Comparison of ENCODE assay signal across 1 cellular context in genomic region chr13:96229356-96229755, GRCh38.
A peak's percentile ranks its signal among the peaks of the same experiment; 100 is the strongest.
TF ChIP-seq lines count a peak whose summit lies in the region.

No MANE protein-coding gene starts in this region.

TF ChIP-seq in GM23338, 12 proteins besides CTCF, POLR2A, EP300 and RAD21 (continued from another document):
- TF ChIP-seq, protein P1, sequence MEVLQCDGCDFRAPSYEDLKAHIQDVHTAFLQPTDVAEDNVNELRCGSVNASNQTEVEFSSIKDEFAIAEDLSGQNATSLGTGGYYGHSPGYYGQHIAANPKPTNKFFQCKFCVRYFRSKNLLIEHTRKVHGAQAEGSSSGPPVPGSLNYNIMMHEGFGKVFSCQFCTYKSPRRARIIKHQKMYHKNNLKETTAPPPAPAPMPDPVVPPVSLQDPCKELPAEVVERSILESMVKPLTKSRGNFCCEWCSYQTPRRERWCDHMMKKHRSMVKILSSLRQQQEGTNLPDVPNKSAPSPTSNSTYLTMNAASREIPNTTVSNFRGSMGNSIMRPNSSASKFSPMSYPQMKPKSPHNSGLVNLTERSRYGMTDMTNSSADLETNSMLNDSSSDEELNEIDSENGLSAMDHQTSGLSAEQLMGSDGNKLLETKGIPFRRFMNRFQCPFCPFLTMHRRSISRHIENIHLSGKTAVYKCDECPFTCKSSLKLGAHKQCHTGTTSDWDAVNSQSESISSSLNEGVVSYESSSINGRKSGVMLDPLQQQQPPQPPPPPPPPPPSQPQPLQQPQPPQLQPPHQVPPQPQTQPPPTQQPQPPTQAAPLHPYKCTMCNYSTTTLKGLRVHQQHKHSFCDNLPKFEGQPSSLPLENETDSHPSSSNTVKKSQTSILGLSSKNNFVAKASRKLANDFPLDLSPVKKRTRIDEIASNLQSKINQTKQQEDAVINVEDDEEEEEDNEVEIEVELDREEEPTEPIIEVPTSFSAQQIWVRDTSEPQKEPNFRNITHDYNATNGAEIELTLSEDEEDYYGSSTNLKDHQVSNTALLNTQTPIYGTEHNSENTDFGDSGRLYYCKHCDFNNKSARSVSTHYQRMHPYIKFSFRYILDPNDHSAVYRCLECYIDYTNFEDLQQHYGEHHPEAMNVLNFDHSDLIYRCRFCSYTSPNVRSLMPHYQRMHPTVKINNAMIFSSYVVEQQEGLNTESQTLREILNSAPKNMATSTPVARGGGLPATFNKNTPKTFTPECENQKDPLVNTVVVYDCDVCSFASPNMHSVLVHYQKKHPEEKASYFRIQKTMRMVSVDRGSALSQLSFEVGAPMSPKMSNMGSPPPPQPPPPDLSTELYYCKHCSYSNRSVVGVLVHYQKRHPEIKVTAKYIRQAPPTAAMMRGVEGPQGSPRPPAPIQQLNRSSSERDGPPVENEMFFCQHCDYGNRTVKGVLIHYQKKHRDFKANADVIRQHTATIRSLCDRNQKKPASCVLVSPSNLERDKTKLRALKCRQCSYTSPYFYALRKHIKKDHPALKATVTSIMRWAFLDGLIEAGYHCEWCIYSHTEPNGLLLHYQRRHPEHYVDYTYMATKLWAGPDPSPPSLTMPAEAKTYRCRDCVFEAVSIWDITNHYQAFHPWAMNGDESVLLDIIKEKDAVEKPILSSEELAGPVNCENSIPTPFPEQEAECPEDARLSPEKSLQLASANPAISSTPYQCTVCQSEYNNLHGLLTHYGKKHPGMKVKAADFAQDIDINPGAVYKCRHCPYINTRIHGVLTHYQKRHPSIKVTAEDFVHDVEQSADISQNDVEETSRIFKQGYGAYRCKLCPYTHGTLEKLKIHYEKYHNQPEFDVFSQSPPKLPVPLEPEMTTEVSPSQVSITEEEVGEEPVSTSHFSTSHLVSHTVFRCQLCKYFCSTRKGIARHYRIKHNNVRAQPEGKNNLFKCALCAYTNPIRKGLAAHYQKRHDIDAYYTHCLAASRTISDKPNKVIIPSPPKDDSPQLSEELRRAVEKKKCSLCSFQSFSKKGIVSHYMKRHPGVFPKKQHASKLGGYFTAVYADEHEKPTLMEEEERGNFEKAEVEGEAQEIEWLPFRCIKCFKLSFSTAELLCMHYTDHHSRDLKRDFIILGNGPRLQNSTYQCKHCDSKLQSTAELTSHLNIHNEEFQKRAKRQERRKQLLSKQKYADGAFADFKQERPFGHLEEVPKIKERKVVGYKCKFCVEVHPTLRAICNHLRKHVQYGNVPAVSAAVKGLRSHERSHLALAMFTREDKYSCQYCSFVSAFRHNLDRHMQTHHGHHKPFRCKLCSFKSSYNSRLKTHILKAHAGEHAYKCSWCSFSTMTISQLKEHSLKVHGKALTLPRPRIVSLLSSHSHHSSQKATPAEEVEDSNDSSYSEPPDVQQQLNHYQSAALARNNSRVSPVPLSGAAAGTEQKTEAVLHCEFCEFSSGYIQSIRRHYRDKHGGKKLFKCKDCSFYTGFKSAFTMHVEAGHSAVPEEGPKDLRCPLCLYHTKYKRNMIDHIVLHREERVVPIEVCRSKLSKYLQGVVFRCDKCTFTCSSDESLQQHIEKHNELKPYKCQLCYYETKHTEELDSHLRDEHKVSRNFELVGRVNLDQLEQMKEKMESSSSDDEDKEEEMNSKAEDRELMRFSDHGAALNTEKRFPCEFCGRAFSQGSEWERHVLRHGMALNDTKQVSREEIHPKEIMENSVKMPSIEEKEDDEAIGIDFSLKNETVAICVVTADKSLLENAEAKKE (CRISPR knock-in tag; IDR thresholded peaks at IDR 0.05) = peak; percentile 86
- 0 out of 2 replicates have a peak, but pooled peaks have one; percentile 15 for TF ChIP-seq ZNF331 (CRISPR knock-in tag; IDR thresholded peaks at IDR 0.05; ENCODE audit: low read depth)
- TF ChIP-seq ZNF114 (CRISPR knock-in tag; IDR thresholded peaks at IDR 0.05) = peak; percentile 67; the same call in 1 of the 2 replicates
